Comparison of ENCODE assay signal across 15 cellular contexts in the genomic region with DNA sequence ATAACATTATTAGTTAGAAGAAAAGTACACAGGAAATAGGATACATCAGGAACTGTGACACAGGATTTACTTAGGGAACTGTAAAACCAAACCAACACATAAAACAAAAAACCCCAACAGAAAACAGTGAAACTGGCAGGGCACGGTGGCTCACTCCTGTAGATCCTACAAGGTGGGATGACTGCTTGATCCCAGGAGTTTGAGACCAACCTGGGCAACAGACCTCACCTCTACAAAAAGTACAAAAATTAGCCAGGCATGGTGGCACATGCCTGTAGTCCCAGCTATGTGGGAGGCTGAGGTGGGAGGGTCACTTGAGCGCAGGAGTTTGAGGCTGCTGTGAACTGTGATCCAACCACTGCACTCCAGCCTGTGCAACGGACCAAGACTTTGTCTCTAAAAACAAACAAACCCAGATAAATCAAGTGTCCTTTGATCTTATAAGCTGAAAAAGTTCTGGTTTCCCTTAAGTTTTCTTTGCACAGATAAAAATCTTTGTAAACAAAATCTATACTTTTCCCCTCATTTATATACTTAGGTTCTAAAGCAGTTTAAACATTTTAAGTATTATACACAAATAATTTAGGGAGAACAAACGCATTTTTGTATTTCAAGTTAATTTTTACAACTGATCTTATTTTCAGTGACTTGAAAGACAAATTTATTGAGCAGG.
DNase-seq lines count a peak whose midpoint lies in the region; ATAC-seq and TF ChIP-seq lines count a peak whose summit lies in the region.
"Had no signal": no experiment of that assay in that cellular context is flagged by ENCODE, and none has a peak within 500 bp of the region (broad histone marks: within the 10 kb centered on the region; RNA-seq: fewer than 3 reads in every experiment).

No MANE protein-coding gene starts in this region.

- peaks cover 17% of the 10 kb centered on the region for H3K36me3 Mint-ChIP-seq in T-helper 17 cell (ENCODE audit: low read depth)
- H3K36me3 Mint-ChIP-seq in stimulated activated naive B cell treated with anti-CD40 and anti-IgM and Interleukin-4, amounts not matched to agents 10 μg/mL and 1 μg/mL and 100 μg/mL, for 72 hours, result peaks cover 32 to 50% of the 10 kb centered on the region in 2 donors

- in situ Hi-C loops in GM13977 (cut with MboI; ENCODE audit: low pct_unique_long_range_greater_than_20kb, low sequenced_read_pairs, unreplicated experiment), result no loop called here

- no peaks in the 10 kb centered on the region for H3K27me3 ChIP-seq in left ventricle myocardium inferior (ENCODE audit: low read depth)
- H3K27me3 ChIP-seq: transverse colon had no signal

- peaks cover 13% of the 10 kb centered on the region for H3K4me1 Mint-ChIP-seq in T-helper 17 cell
- peaks cover 4 to 6% of the 10 kb centered on the region in 2 donors for H3K4me1 Mint-ChIP-seq in stimulated activated naive B cell treated with anti-CD40 and anti-IgM and Interleukin-4, amounts not matched to agents 10 μg/mL and 1 μg/mL and 100 μg/mL, for 72 hours

- no peaks in the 10 kb centered on the region for H3K9me3 Mint-ChIP-seq in stimulated activated naive B cell treated with anti-CD40 and anti-IgM and Interleukin-4, amounts not matched to agents 10 μg/mL and 1 μg/mL and 100 μg/mL, for 72 hours

- no peak overlapping the region for H3K4me3 Mint-ChIP-seq in T-helper 17 cell
- no peak overlapping the region for H3K4me3 Mint-ChIP-seq in stimulated activated naive B cell treated with anti-CD40 and anti-IgM and Interleukin-4, amounts not matched to agents 10 μg/mL and 1 μg/mL and 100 μg/mL, for 72 hours

- no peak overlapping the region for H3K4me3 ChIP-seq in left ventricle myocardium inferior
- H3K4me3 ChIP-seq: GM12878, transverse colon had no signal

- TF ChIP-seq CTCF in left ventricle myocardium inferior (IDR thresholded peaks at IDR 0.05; ENCODE audit: borderline replicate concordance), result no peak
- TF ChIP-seq CTCF in GM13977 (IDR thresholded peaks at IDR 0.05; ENCODE audit: extremely low read depth, insufficient read depth, missing control alignments), result no peak

- peaks cover 13% of the 10 kb centered on the region for H3K4me1 ChIP-seq in left ventricle myocardium inferior

- H3K27ac Mint-ChIP-seq in T-helper 17 cell, result peak overlapping the region; percentile 83
- H3K27ac Mint-ChIP-seq in stimulated activated naive B cell treated with anti-CD40 and anti-IgM and Interleukin-4, amounts not matched to agents 10 μg/mL and 1 μg/mL and 100 μg/mL, for 72 hours, result peak overlapping the region; percentile 80

- intact Hi-C loops in left ventricle myocardium inferior (cut with micrococcal nuclease) (no loop called here), left ventricle myocardium superior (cut with micrococcal nuclease) (no loop called here)

- no peaks in the 10 kb centered on the region for H3K27me3 Mint-ChIP-seq in T-helper 17 cell
- no peaks in the 10 kb centered on the region for H3K27me3 Mint-ChIP-seq in stimulated activated naive B cell treated with anti-CD40 and anti-IgM and Interleukin-4, amounts not matched to agents 10 μg/mL and 1 μg/mL and 100 μg/mL, for 72 hours

- H3K36me3 ChIP-seq in left ventricle myocardium inferior, result peaks cover 85% of the 10 kb centered on the region

- no peaks in the 10 kb centered on the region for H3K9me3 ChIP-seq in left ventricle myocardium inferior (replicated peaks)
- no peaks in the 10 kb centered on the region for H3K9me3 ChIP-seq in T-helper 17 cell (ENCODE audit: control insufficient read depth, low read length, poor library complexity, severe bottlenecking)
- H3K9me3 ChIP-seq: transverse colon had no signal

- DNase-seq in left ventricle myocardium inferior (no peak), left ventricle myocardium superior (no peak), T-helper 17 cell (no peak), left kidney (ENCODE audit: low read depth, low spot score) (peak; percentile 91), GM13977 (ENCODE audit: low spot score) (no peak)
- no peak for DNase-seq in stimulated activated naive B cell treated with anti-CD40 and anti-IgM and Interleukin-4, amounts not matched to agents 10 μg/mL and 1 μg/mL and 100 μg/mL, for 72 hours
- DNase-seq: activated CD8-positive, alpha-beta memory T cell treated with anti-CD3 and anti-CD28 coated beads for 24 hours; cerebellar nuclear complex; NCI-H774; T-helper 9 cell; transverse colon had no signal

- ATAC-seq in left ventricle myocardium superior (no peak), T-helper 17 cell (no peak), HG02981 (IDR thresholded peaks at IDR 0.05; ENCODE audit: unreplicated experiment) (no peak), HG03025 (IDR thresholded peaks at IDR 0.05; ENCODE audit: low FRiP score, unreplicated experiment) (no peak)
- no peak for ATAC-seq in stimulated activated naive B cell treated with anti-CD40 and anti-IgM and Interleukin-4, amounts not matched to agents 10 μg/mL and 1 μg/mL and 100 μg/mL, for 72 hours (replicated peaks)
- ATAC-seq: GM12878, HCT116 had no signal

- peak overlapping the region; percentile 70 for H3K27ac ChIP-seq in left ventricle myocardium inferior (replicated peaks)
